ENCODE assay signal across 1 cellular context in genomic region chr12:14393736-14394135, GRCh38.
TF ChIP-seq lines count a peak whose summit lies in the region.

No MANE protein-coding gene starts in this region.

TF ChIP-seq in WTC11, 78 proteins besides CTCF, POLR2A, EP300 and RAD21 (continued from another document):
- no peak for TF ChIP-seq PRDM15 (CRISPR knock-in tag; IDR thresholded peaks at IDR 0.05)
- TF ChIP-seq ZNF138 (CRISPR knock-in tag; conservative IDR thresholded peaks at IDR 0.05) = no peak
- no peak for TF ChIP-seq ATF6 (CRISPR knock-in tag; IDR thresholded peaks at IDR 0.05)
- no peak for TF ChIP-seq ZNF416 (CRISPR knock-in tag; IDR thresholded peaks at IDR 0.05)
TF ChIP-seq in WTC11: peak in this region for 0.
